ENCODE assay signal across 8 cellular contexts in the genomic region with DNA sequence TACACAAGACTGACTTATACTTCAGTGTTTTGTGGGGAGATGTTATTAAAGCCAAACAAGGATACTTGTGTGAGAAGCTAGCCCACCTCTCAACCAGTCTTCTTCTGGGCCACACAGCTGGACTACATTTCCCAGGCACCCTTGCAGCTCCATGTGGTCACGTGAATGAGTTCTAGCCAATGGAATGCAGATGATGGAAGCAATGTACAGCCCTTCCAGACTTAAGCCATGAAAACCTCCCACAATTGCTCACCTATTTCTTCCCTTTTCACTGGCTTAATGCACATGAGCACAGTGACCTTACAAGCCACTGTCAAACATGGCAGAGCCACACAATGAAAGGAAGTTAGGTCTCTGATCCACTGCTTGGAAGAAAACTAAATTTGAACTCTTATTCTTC. TPM values are rescaled to one million over a fixed set of nuclear protein-coding genes. Genes with fewer than 3 reads are reported as not detected.
DNase-seq lines count a peak whose midpoint lies in the region; ATAC-seq and TF ChIP-seq lines count a peak whose summit lies in the region.

No MANE protein-coding gene starts in this region.

- H3K27me3 ChIP-seq in esophagus squamous epithelium = no peaks in the 10 kb centered on the region

- H3K27me3 Mint-ChIP-seq in activated CD4-positive, alpha-beta memory T cell treated with anti-CD3 and anti-CD28 coated beads for 36 hours = peaks cover 8% of the 10 kb centered on the region
- H3K27me3 Mint-ChIP-seq in activated CD4-positive, alpha-beta memory T cell treated with anti-CD3 and anti-CD28 coated beads, Interleukin-2, amount 10 ng/mL, durations not matched to agents 7 days and 5 days = peaks cover 12% of the 10 kb centered on the region
- H3K27me3 Mint-ChIP-seq in mesothelial cell of epicardium (ENCODE audit: low read depth) = no peaks in the 10 kb centered on the region

- no peaks in the 10 kb centered on the region for H3K9me3 ChIP-seq in esophagus squamous epithelium

- H3K27ac ChIP-seq in esophagus squamous epithelium = no peak overlapping the region

- H3K4me1 Mint-ChIP-seq in activated CD4-positive, alpha-beta memory T cell treated with anti-CD3 and anti-CD28 coated beads for 36 hours (ENCODE audit: low read depth) = no peaks in the 10 kb centered on the region
- H3K4me1 Mint-ChIP-seq in activated CD4-positive, alpha-beta memory T cell treated with anti-CD3 and anti-CD28 coated beads, Interleukin-2, amount 10 ng/mL, durations not matched to agents 7 days and 5 days = no peaks in the 10 kb centered on the region
- H3K4me1 Mint-ChIP-seq in mesothelial cell of epicardium = peaks cover 70% of the 10 kb centered on the region

- no peak overlapping the region for H3K4me3 ChIP-seq in esophagus squamous epithelium

- CTCF ChIA-PET in activated CD4-positive, alpha-beta memory T cell treated with anti-CD3 and anti-CD28 coated beads for 36 hours (lab: Charles Lee) = no interaction called here
- CTCF ChIA-PET in activated CD4-positive, alpha-beta memory T cell treated with anti-CD3 and anti-CD28 coated beads, Interleukin-2, amount 10 ng/mL, durations not matched to agents 7 days and 5 days (lab: Charles Lee) = interaction anchor here (0.6 to 1.4 kb wide), 2 partner anchors 35 to 628 kb away, joined by 4 read pairs; no protein-coding TSS in a partner anchor

- no peak for TF ChIP-seq CTCF in GM20000 (IDR thresholded peaks at IDR 0.05; ENCODE audit: extremely low read depth, missing control alignments)
- TF ChIP-seq CTCF in mesothelial cell of epicardium (IDR thresholded peaks at IDR 0.05; ENCODE audit: unreplicated experiment) = no peak
- TF ChIP-seq CTCF in esophagus squamous epithelium (IDR thresholded peaks at IDR 0.05) = no peak

- intact Hi-C loops in activated CD4-positive, alpha-beta memory T cell treated with anti-CD3 and anti-CD28 coated beads for 36 hours (cut with micrococcal nuclease) = no loop called here
- intact Hi-C loops in esophagus squamous epithelium (cut with DNase I) = no loop called here

- no peak for TF ChIP-seq POLR2A in esophagus squamous epithelium (IDR thresholded peaks at IDR 0.05)

- H3K27ac Mint-ChIP-seq in activated CD4-positive, alpha-beta memory T cell treated with anti-CD3 and anti-CD28 coated beads for 36 hours = no peak overlapping the region
- no peak overlapping the region for H3K27ac Mint-ChIP-seq in activated CD4-positive, alpha-beta memory T cell treated with anti-CD3 and anti-CD28 coated beads, Interleukin-2, amount 10 ng/mL, durations not matched to agents 7 days and 5 days
- peak overlapping the region; percentile 67 for H3K27ac Mint-ChIP-seq in mesothelial cell of epicardium

- peak; percentile 45 for DNase-seq in activated CD4-positive, alpha-beta memory T cell treated with anti-CD3 and anti-CD28 coated beads for 36 hours
- DNase-seq in activated CD4-positive, alpha-beta memory T cell treated with anti-CD3 and anti-CD28 coated beads, Interleukin-2, amount 10 ng/mL, durations not matched to agents 7 days and 5 days = no peak
- peak; percentile 45 for DNase-seq in GM20000 (ENCODE audit: low spot score)
- DNase-seq in NCI-H774 (lab: John Stamatoyannopoulos, UW) = peak; percentile 4
- DNase-seq in cerebellum (ENCODE audit: low spot score) = peak; percentile 15
- DNase-seq in mesothelial cell of epicardium (ENCODE audit: low spot score in 2 of 2, unreplicated experiment in 2 of 2) = no peak
- DNase-seq in esophagus squamous epithelium (lab: John Stamatoyannopoulos, UW) = no peak

- 60% methylated on average over 1 of the region's 1 CpG for WGBS in esophagus squamous epithelium, 2 donors

- ATAC-seq in HG03432 (IDR thresholded peaks at IDR 0.05; ENCODE audit: unreplicated experiment) = peak; percentile 99

- H3K4me3 Mint-ChIP-seq in activated CD4-positive, alpha-beta memory T cell treated with anti-CD3 and anti-CD28 coated beads for 36 hours = no peak overlapping the region
- no peak overlapping the region for H3K4me3 Mint-ChIP-seq in activated CD4-positive, alpha-beta memory T cell treated with anti-CD3 and anti-CD28 coated beads, Interleukin-2, amount 10 ng/mL, durations not matched to agents 7 days and 5 days
- H3K4me3 Mint-ChIP-seq in mesothelial cell of epicardium = no peak overlapping the region

- H3K4me1 ChIP-seq in esophagus squamous epithelium = peaks cover 0 to 7% (median 6%) of the 10 kb centered on the region in 3 donors

- POLR2A ChIA-PET in activated CD4-positive, alpha-beta memory T cell treated with anti-CD3 and anti-CD28 coated beads for 36 hours (lab: Charles Lee) = no interaction called here
- POLR2A ChIA-PET in activated CD4-positive, alpha-beta memory T cell treated with anti-CD3 and anti-CD28 coated beads, Interleukin-2, amount 10 ng/mL, durations not matched to agents 7 days and 5 days (lab: Charles Lee) = no interaction called here

- no peaks in the 10 kb centered on the region for H3K36me3 ChIP-seq in esophagus squamous epithelium

- H3K36me3 Mint-ChIP-seq in activated CD4-positive, alpha-beta memory T cell treated with anti-CD3 and anti-CD28 coated beads for 36 hours = no peaks in the 10 kb centered on the region
- H3K36me3 Mint-ChIP-seq in activated CD4-positive, alpha-beta memory T cell treated with anti-CD3 and anti-CD28 coated beads, Interleukin-2, amount 10 ng/mL, durations not matched to agents 7 days and 5 days (ENCODE audit: low read depth) = no peaks in the 10 kb centered on the region
- H3K36me3 Mint-ChIP-seq in mesothelial cell of epicardium = no peaks in the 10 kb centered on the region

- H3K9me3 Mint-ChIP-seq in activated CD4-positive, alpha-beta memory T cell treated with anti-CD3 and anti-CD28 coated beads for 36 hours = no peaks in the 10 kb centered on the region
- no peaks in the 10 kb centered on the region for H3K9me3 Mint-ChIP-seq in activated CD4-positive, alpha-beta memory T cell treated with anti-CD3 and anti-CD28 coated beads, Interleukin-2, amount 10 ng/mL, durations not matched to agents 7 days and 5 days
- H3K9me3 Mint-ChIP-seq in mesothelial cell of epicardium = no peaks in the 10 kb centered on the region

RNA-seq across cellular contexts. Expression of a gene that starts 20.4 kb away (rescaled TPM):
- 1 to 10 TPM; 6.8 to 9.3 TPM for total RNA-seq in activated CD4-positive, alpha-beta memory T cell treated with anti-CD3 and anti-CD28 coated beads for 36 hours
- 10 to 100 TPM; 12.3 to 16.5 TPM for total RNA-seq in activated CD4-positive, alpha-beta memory T cell treated with anti-CD3 and anti-CD28 coated beads, Interleukin-2, amount 10 ng/mL, durations not matched to agents 7 days and 5 days
- total RNA-seq in cerebellum (60.2 TPM), mesothelial cell of epicardium (60.4 to 64.6 TPM (median 64.5 TPM) in 3 replicates), esophagus squamous epithelium (10 to 100 TPM in 3 of 4 donors, 1 to 10 TPM in 1; 9.2 to 34.9 (median 26.4) TPM)

Comparison
In these comparisons a context has a peak if more than half of its experiments do, and no peak if none do; other contexts are left out.
1. DNase-seq: peak in activated CD4-positive, alpha-beta memory T cell treated with anti-CD3 and anti-CD28 coated beads for 36 hours (single experiment), GM20000 (single experiment), NCI-H774 (single experiment) and cerebellum (single experiment); none in activated CD4-positive, alpha-beta memory T cell treated with anti-CD3 and anti-CD28 coated beads, Interleukin-2, amount 10 ng/mL, durations not matched to agents 7 days and 5 days (single experiment), mesothelial cell of epicardium (0 of 2) and esophagus squamous epithelium (single experiment).